In the genomic region with DNA sequence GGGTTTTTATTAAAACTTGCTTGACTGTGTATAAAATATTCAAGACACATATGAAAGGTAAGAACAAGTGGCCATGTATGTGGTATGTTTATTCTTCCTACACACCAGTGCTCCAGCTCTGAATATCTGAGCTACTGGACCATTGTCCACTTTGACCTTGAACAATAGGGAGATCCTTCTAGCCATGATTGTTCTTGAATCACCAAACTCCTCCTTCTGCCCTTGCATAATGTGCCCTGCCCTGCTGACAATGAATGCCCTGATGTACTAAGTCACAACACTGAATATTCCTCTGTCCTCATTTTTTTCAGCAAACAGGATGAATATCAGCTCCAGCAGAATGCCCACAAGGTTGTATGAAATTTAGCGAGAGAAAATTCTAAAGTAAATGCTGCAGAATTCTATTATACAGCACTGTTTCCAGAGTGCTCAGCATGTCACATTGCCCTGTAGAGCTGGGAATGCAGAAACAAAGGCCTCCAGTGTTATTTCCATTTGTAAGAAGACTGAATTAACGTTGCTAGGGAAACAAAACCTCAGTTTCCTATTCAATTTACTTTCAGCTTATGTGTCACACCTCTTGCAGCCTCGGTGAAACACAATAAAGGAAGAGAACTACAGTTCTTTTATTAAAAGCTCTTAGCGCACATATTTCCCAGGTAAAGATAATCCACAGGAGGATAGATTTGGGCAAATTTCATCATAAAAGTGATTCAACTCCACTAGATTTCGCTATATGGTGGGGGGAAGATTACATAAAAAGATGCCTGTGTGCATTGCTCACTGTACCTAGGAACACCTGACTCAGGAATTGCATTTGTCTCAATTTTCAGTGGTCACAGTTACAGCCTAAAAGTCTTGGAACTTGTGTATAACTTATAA, we compare ENCODE assay signal across 13 cellular contexts.
A peak's percentile ranks its signal among the peaks of the same experiment; 100 is the strongest.
DNase-seq lines count a peak whose midpoint lies in the region; ATAC-seq and TF ChIP-seq lines count a peak whose summit lies in the region.
"Had no signal": no experiment of that assay in that cellular context is flagged by ENCODE, and none has a peak within 500 bp of the region (broad histone marks: within the 10 kb centered on the region; RNA-seq: fewer than 3 reads in every experiment).

No MANE protein-coding gene starts in this region.

- H3K4me3 Mint-ChIP-seq in GM23338 = no peak overlapping the region

- H3K9me3 Mint-ChIP-seq in GM23338 = no peaks in the 10 kb centered on the region

- peaks cover 26% of the 10 kb centered on the region for H3K4me1 Mint-ChIP-seq in GM23338

- H2AFZ ChIP-seq in GM23338 = no peak overlapping the region

- intact Hi-C loops in mucosa of descending colon (cut with DNase I, micrococcal nuclease) = no loop called here

- H3K27ac Mint-ChIP-seq in GM23338 = 0 out of 2 replicates have a peak overlapping the region, but pooled peaks have one; percentile 29
- H3K27ac Mint-ChIP-seq: progenitor cell of endocrine pancreas had no signal

- H3K4me3 ChIP-seq in GM23338 (no peak overlapping the region; the same call in 1 of the 2 replicates), RWPE2 (ENCODE audit: severe bottlenecking) (no peak overlapping the region), mucosa of descending colon (no peak overlapping the region)
- H3K4me3 ChIP-seq: upper lobe of right lung had no signal

- ATAC-seq in GM23338 (peak; percentile 92), RWPE2 (ENCODE audit: low read depth) (peak; percentile 82), esophagus mucosa (peak; percentile 66), mucosa of descending colon (peak; percentile 60), HG03565 (IDR thresholded peaks at IDR 0.05; ENCODE audit: unreplicated experiment) (no peak), HG03457 (IDR thresholded peaks at IDR 0.05; ENCODE audit: unreplicated experiment) (no peak)
- ATAC-seq: upper lobe of right lung had no signal

- no peaks in the 10 kb centered on the region for H3K9me3 ChIP-seq in RWPE2 (ENCODE audit: severe bottlenecking)
- H3K9me3 ChIP-seq in mucosa of descending colon = no peaks in the 10 kb centered on the region
- H3K9me3 ChIP-seq: upper lobe of right lung had no signal

- H3F3A ChIP-seq in GM23338 (replicated peaks; ENCODE audit: low read depth) = no peaks in the 10 kb centered on the region

- H3K27me3 Mint-ChIP-seq in GM23338 (ENCODE audit: insufficient read depth, low read depth, poor library complexity) = no peaks in the 10 kb centered on the region

- H3K4me1 ChIP-seq in GM23338 (ENCODE audit: insufficient read depth) = peaks cover 21% of the 10 kb centered on the region
- peaks cover 27% of the 10 kb centered on the region for H3K4me1 ChIP-seq in RWPE2 (ENCODE audit: insufficient read depth, poor library complexity, severe bottlenecking)
- no peaks in the 10 kb centered on the region for H3K4me1 ChIP-seq in mucosa of descending colon (ENCODE audit: low read depth)

- H3K27ac ChIP-seq in GM23338 (ENCODE audit: low read depth) (peak overlapping the region; percentile 30; the same call in 1 of the 2 replicates), RWPE2 (ENCODE audit: poor library complexity, severe bottlenecking) (peak overlapping the region; percentile 73)

- DNase-seq in GM23338 (ENCODE audit: low spot score) = peak; percentile 66
- no peak for DNase-seq in RWPE2 (ENCODE audit: low spot score)
- no peak for DNase-seq in mucosa of descending colon
- no peak for DNase-seq in NCI-H2171 treated with DMSO at 0.1 percent for 48 hours (lab: John Stamatoyannopoulos, UW)
- DNase-seq in stimulated activated CD4-positive, alpha-beta T cell treated with anti-CD3 and anti-CD28 coated beads, Interleukin-2, amount 100 ng/mL, for 24 hours = no peak
- DNase-seq: activated CD4-positive, CD25-positive, alpha-beta regulatory T cell treated with anti-CD3 and anti-CD28 coated beads, Interleukin-2, amount 50 U/mL, for 72 hours; activated T-cell treated with anti-CD3 and anti-CD28 coated beads, Interleukin-2, amount 50 U/mL, for 1 hour; NCI-H226; upper lobe of right lung had no signal

- H3K9me2 ChIP-seq in GM23338 (ENCODE audit: insufficient read depth) = peaks cover 16% of the 10 kb centered on the region; the same call in 1 of the 2 replicates

- no peaks in the 10 kb centered on the region for H3K36me3 ChIP-seq in GM23338 (ENCODE audit: insufficient read depth)
- no peaks in the 10 kb centered on the region for H3K36me3 ChIP-seq in RWPE2 (ENCODE audit: low read depth)
- no peaks in the 10 kb centered on the region for H3K36me3 ChIP-seq in mucosa of descending colon (ENCODE audit: low read depth)
- H3K36me3 ChIP-seq: upper lobe of right lung had no signal

- H3K4me2 ChIP-seq in GM23338 = peak overlapping the region; percentile 41; the same call in 1 of the 2 replicates

- no peaks in the 10 kb centered on the region for H3K36me3 Mint-ChIP-seq in GM23338 (ENCODE audit: low read depth)

- no peaks in the 10 kb centered on the region for H4K20me1 ChIP-seq in GM23338 (replicated peaks; ENCODE audit: insufficient read depth)

- no peaks in the 10 kb centered on the region for H3K79me2 ChIP-seq in GM23338 (replicated peaks; ENCODE audit: insufficient read depth)

- TF ChIP-seq CTCF in GM23338 (conservative IDR thresholded peaks at IDR 0.05; ENCODE audit: low read depth in 2 of 2) = no peak
- TF ChIP-seq CTCF in RWPE2 (IDR thresholded peaks at IDR 0.05; ENCODE audit: poor library complexity, severe bottlenecking) = no peak
- no peak for TF ChIP-seq CTCF in mucosa of descending colon (IDR thresholded peaks at IDR 0.05)

- H3K27me3 ChIP-seq in GM23338 (ENCODE audit: insufficient read depth) (no peaks in the 10 kb centered on the region), RWPE2 (ENCODE audit: insufficient read depth, poor library complexity, severe bottlenecking) (no peaks in the 10 kb centered on the region)
- H3K27me3 ChIP-seq: upper lobe of right lung had no signal

TF ChIP-seq in GM23338, 12 proteins besides CTCF, POLR2A, EP300 and RAD21:
- TF ChIP-seq POLR2AphosphoS5 (IDR thresholded peaks at IDR 0.05; ENCODE audit: low read depth) (no peak), EZH2phosphoT487 (IDR thresholded peaks at IDR 0.05; ENCODE audit: unreplicated experiment) (no peak), EZH2 (IDR thresholded peaks at IDR 0.05; ENCODE audit: low read depth, unreplicated experiment) (no peak), ZNF331 (CRISPR knock-in tag; IDR thresholded peaks at IDR 0.05; ENCODE audit: low read depth) (no peak), CREB1 (CRISPR knock-in tag; IDR thresholded peaks at IDR 0.05; ENCODE audit: low read depth) (no peak), NANOG (IDR thresholded peaks at IDR 0.05; ENCODE audit: borderline replicate concordance) (no peak), STAT1 (IDR thresholded peaks at IDR 0.05; ENCODE audit: unreplicated experiment) (no peak)
- TF ChIP-seq, protein P1, sequence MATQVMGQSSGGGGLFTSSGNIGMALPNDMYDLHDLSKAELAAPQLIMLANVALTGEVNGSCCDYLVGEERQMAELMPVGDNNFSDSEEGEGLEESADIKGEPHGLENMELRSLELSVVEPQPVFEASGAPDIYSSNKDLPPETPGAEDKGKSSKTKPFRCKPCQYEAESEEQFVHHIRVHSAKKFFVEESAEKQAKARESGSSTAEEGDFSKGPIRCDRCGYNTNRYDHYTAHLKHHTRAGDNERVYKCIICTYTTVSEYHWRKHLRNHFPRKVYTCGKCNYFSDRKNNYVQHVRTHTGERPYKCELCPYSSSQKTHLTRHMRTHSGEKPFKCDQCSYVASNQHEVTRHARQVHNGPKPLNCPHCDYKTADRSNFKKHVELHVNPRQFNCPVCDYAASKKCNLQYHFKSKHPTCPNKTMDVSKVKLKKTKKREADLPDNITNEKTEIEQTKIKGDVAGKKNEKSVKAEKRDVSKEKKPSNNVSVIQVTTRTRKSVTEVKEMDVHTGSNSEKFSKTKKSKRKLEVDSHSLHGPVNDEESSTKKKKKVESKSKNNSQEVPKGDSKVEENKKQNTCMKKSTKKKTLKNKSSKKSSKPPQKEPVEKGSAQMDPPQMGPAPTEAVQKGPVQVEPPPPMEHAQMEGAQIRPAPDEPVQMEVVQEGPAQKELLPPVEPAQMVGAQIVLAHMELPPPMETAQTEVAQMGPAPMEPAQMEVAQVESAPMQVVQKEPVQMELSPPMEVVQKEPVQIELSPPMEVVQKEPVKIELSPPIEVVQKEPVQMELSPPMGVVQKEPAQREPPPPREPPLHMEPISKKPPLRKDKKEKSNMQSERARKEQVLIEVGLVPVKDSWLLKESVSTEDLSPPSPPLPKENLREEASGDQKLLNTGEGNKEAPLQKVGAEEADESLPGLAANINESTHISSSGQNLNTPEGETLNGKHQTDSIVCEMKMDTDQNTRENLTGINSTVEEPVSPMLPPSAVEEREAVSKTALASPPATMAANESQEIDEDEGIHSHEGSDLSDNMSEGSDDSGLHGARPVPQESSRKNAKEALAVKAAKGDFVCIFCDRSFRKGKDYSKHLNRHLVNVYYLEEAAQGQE (IDR thresholded peaks at IDR 0.05; ENCODE audit: unreplicated experiment) = no peak
- TF ChIP-seq, protein P2, sequence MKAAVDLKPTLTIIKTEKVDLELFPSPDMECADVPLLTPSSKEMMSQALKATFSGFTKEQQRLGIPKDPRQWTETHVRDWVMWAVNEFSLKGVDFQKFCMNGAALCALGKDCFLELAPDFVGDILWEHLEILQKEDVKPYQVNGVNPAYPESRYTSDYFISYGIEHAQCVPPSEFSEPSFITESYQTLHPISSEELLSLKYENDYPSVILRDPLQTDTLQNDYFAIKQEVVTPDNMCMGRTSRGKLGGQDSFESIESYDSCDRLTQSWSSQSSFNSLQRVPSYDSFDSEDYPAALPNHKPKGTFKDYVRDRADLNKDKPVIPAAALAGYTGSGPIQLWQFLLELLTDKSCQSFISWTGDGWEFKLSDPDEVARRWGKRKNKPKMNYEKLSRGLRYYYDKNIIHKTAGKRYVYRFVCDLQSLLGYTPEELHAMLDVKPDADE (IDR thresholded peaks at IDR 0.05) = no peak

Comparison
In these comparisons a context has a peak if more than half of its experiments do, and no peak if none do; other contexts are left out.
1. ATAC-seq: peak in GM23338 (single experiment), RWPE2 (single experiment), esophagus mucosa (single experiment) and mucosa of descending colon (single experiment); none in HG03565 (single experiment) and HG03457 (single experiment).